ENCODE assay signal across 8 cellular contexts in the genomic region with DNA sequence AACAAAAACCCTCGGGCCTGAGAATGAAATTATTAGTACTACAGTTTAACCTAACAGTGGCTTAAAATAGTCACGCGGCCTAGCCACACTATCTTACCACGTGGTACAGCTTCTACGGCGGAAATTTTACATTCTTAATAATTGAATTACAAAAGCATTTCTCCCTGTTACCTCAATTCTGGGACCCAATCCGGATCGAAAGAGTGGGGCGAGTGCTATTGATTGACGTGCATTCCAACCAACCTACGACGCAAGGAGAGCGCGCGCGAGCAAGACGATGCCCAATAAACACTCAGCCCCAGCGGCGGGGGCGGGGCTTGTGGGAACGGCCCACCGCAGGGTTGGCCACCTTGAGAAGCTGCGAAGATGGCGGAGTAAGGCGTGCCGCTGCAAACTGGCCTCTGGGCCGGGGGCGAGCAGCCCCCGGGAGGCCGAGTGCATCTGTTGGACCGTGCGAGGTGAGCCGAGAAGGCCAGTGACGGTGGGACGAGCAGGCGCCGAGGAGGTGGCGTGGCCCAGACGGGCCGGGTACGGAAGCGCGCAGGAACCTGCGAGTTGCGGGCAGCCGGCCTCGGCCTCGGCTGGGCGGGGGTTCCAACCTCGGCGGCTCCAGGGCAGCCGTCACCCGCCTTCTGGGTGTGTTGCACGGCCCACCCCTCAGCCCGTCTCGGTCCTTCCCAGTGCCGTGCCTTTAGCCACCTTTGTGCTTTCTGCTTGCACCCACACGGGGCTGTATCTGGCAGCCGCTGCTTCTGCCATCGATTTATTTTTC. TPM values are rescaled to one million over a fixed set of nuclear protein-coding genes. Genes with fewer than 3 reads are reported as not detected.
DNase-seq lines count a peak whose midpoint lies in the region; ATAC-seq, FAIRE-seq and TF ChIP-seq lines count a peak whose summit lies in the region.

No MANE protein-coding gene starts in this region.

- FAIRE-seq in H54 (lab: Jason Lieb, UNC) = peak; percentile 57

- TF ChIP-seq POLR2A in H54 (IDR thresholded peaks at IDR 0.05; ENCODE audit: low read depth, low read length) = peak; percentile 69

- H3K27me3 Mint-ChIP-seq in natural killer cell (ENCODE audit: low read depth in 2 of 2) = no peaks in the 10 kb centered on the region

- TF ChIP-seq CTCF in RWPE1 (conservative IDR thresholded peaks at IDR 0.05; ENCODE audit: low read depth) (no peak), fibroblast of pulmonary artery (IDR thresholded peaks at IDR 0.05; ENCODE audit: low read length, missing control alignments) (no peak), natural killer cell (IDR thresholded peaks at IDR 0.05) (no peak)

- CTCF ChIA-PET in RWPE1 (lab: Yijun Ruan, JAX) = no interaction called here

- intact Hi-C loops in natural killer cell (cut with micrococcal nuclease) = loop anchor here (1.0 to 10.0 kb wide), 4 partner anchors 48 to 719 kb away; a partner anchor contains a TSS

- H3K36me3 Mint-ChIP-seq in natural killer cell = no peaks in the 10 kb centered on the region

- H3K27ac ChIP-seq in RWPE1 = peak overlapping the region; percentile 91

- peak overlapping the region; percentile 96 to 99 for H3K27ac Mint-ChIP-seq in natural killer cell

- peaks cover 37 to 40% of the 10 kb centered on the region in 2 donors for H3K4me1 Mint-ChIP-seq in natural killer cell

- DNase-seq in ELF-1 (ENCODE audit: low read depth, low spot score) (peak; percentile 99), H54 (ENCODE audit: insufficient read length, low spot score) (peak; percentile 93), LoVo (ENCODE audit: low spot score) (peak; percentile 99), RWPE1 (ENCODE audit: low spot score) (peak; percentile 100), fibroblast of pulmonary artery (ENCODE audit: low read depth) (peak; percentile 100), natural killer cell (peak; percentile 98)
- peak; percentile 97 for DNase-seq in activated T-helper 9 cell treated with anti-CD3 and anti-CD28 coated beads, Interleukin-2, amount 50 U/mL, for 16 hours (ENCODE audit: low read depth)
- peak; percentile 93 to 97 (median 96) for DNase-seq in stimulated activated naive CD4-positive, alpha-beta T cell (lab: John Stamatoyannopoulos, UW)

- H3K4me3 ChIP-seq in fibroblast of pulmonary artery (replicated peaks; ENCODE audit: low read depth, low read length) = peak overlapping the region; percentile 97

- no peaks in the 10 kb centered on the region for H3K9me3 Mint-ChIP-seq in natural killer cell

- H3K4me3 Mint-ChIP-seq in natural killer cell = peak overlapping the region; percentile 94

- ATAC-seq in natural killer cell = peak; percentile 93 to 98 (median 94)

- POLR2A ChIA-PET in RWPE1 (lab: Yijun Ruan, JAX; ENCODE audit: low non-redundant PET) = interaction anchor here (1.0 kb wide), 1 partner anchor 76 kb away, joined by 3 read pairs; no protein-coding TSS in a partner anchor

RNA-seq across cellular contexts. Expression of a gene that starts 48.6 kb away (rescaled TPM):
- under 1 TPM in 2 of 3 donors, not detected in 1; 0.29 to 0.64 TPM for total RNA-seq in natural killer cell

RNA-seq across cellular contexts. Expression of a gene that starts 48.8 kb away (rescaled TPM):
- total RNA-seq in natural killer cell = 1 to 10 TPM; 5.6 to 9.4 (median 7.6) TPM

RNA-seq across cellular contexts. Expression of a gene that starts 52.8 kb away (rescaled TPM):
- total RNA-seq in natural killer cell = 10 to 100 TPM; 50.7 to 55.9 (median 51.3) TPM

RNA-seq across cellular contexts. Expression of a gene that starts 53.3 kb away (rescaled TPM):
- not detected for total RNA-seq in natural killer cell

Comparison
In these comparisons a context has a peak if more than half of its experiments do, and no peak if none do; other contexts are left out.
1. Peak in every context shown above with its lines: DNase-seq, ATAC-seq, H3K4me3 ChIP-seq and H3K27ac ChIP-seq.